In genomic region chr14:62077676-62078261, GRCh38 we compare ENCODE assay signal across 16 cellular contexts.
DNase-seq lines count a peak whose midpoint lies in the region; ATAC-seq and TF ChIP-seq lines count a peak whose summit lies in the region.
"Had no signal": no experiment of that assay in that cellular context is flagged by ENCODE, and none has a peak within 500 bp of the region (broad histone marks: within the 10 kb centered on the region; RNA-seq: fewer than 3 reads in every experiment).

No MANE protein-coding gene starts in this region.

- intact Hi-C loops in naive thymus-derived CD4-positive, alpha-beta T cell (cut with micrococcal nuclease): no loop called here

- peaks cover 0 to 10% (median 0%) of the 10 kb centered on the region in 5 donors for H3K27me3 Mint-ChIP-seq in naive thymus-derived CD4-positive, alpha-beta T cell

- H2AFZ ChIP-seq in DND-41 (ENCODE audit: low read depth, low read length) (no peak overlapping the region), SU-DHL-6 (ENCODE audit: low read depth, low read length, severe bottlenecking) (peak overlapping the region; percentile 40), hepatocyte (no peak overlapping the region)

- CTCF ChIA-PET in naive thymus-derived CD4-positive, alpha-beta T cell (lab: Charles Lee): interaction anchor here (0.6 to 1.4 kb wide), 2 partner anchors 38 to 48 kb away, joined by 3 to 4 read pairs; no protein-coding TSS in a partner anchor

- peak overlapping the region; percentile 44 for H3K27ac ChIP-seq in DND-41 (ENCODE audit: low read length)
- H3K27ac ChIP-seq in SU-DHL-6 (ENCODE audit: low read depth, low read length): peak overlapping the region; percentile 95
- no peak overlapping the region for H3K27ac ChIP-seq in naive thymus-derived CD4-positive, alpha-beta T cell (ENCODE audit: low read depth, low read length)
- no peak overlapping the region for H3K27ac ChIP-seq in effector memory CD4-positive, alpha-beta T cell (ENCODE audit: insufficient read depth, low read length, poor library complexity, severe bottlenecking)
- H3K27ac ChIP-seq in hepatocyte: no peak overlapping the region
- H3K27ac ChIP-seq in upper lobe of left lung: no peak overlapping the region
- H3K27ac ChIP-seq: esophagus muscularis mucosa, left lung, SJCRH30 had no signal

- TF ChIP-seq CTCF in DND-41 (IDR thresholded peaks at IDR 0.05; ENCODE audit: borderline replicate concordance, extremely low read depth, low read length, poor library complexity, severe bottlenecking) (no peak), SU-DHL-6 (IDR thresholded peaks at IDR 0.05; ENCODE audit: insufficient read depth, low read length, poor library complexity, severe bottlenecking) (no peak), hepatocyte (IDR thresholded peaks at IDR 0.05; ENCODE audit: poor library complexity) (no peak), upper lobe of left lung (IDR thresholded peaks at IDR 0.05) (no peak)

- H3K4me3 Mint-ChIP-seq in naive thymus-derived CD4-positive, alpha-beta T cell: peak overlapping the region in 8 of 10 donors; percentile 20 to 72 (median 57)
- H3K4me3 Mint-ChIP-seq: nephron had no signal

- no peak for TF ChIP-seq EP300 in upper lobe of left lung (IDR thresholded peaks at IDR 0.05)

- no peak overlapping the region for H3K4me3 ChIP-seq in DND-41 (ENCODE audit: low read depth in 1 of 2, low read length in 2 of 2)
- H3K4me3 ChIP-seq in SU-DHL-6 (ENCODE audit: insufficient read depth, low read length, poor library complexity, severe bottlenecking): peak overlapping the region; percentile 28
- no peak overlapping the region for H3K4me3 ChIP-seq in naive thymus-derived CD4-positive, alpha-beta T cell (ENCODE audit: low read length)
- H3K4me3 ChIP-seq in effector memory CD4-positive, alpha-beta T cell (ENCODE audit: insufficient read depth, low read depth, low read length, poor library complexity, severe bottlenecking): no peak overlapping the region
- H3K4me3 ChIP-seq in hepatocyte: no peak overlapping the region
- no peak overlapping the region for H3K4me3 ChIP-seq in upper lobe of left lung
- H3K4me3 ChIP-seq: esophagus muscularis mucosa, left lung, SJCRH30 had no signal

- peaks cover 25% of the 10 kb centered on the region for H3F3A ChIP-seq in SU-DHL-6 (ENCODE audit: insufficient read depth)

- no peaks in the 10 kb centered on the region for H3K9me3 Mint-ChIP-seq in naive thymus-derived CD4-positive, alpha-beta T cell
- H3K9me3 Mint-ChIP-seq: nephron had no signal

- H3K9me2 ChIP-seq in SU-DHL-6 (replicated peaks; ENCODE audit: insufficient read depth, low read length) (no peaks in the 10 kb centered on the region), hepatocyte (replicated peaks; ENCODE audit: insufficient read depth) (no peaks in the 10 kb centered on the region)

- H3K4me1 ChIP-seq in DND-41 (ENCODE audit: insufficient read depth, low read length): peaks cover 25% of the 10 kb centered on the region
- H3K4me1 ChIP-seq in naive thymus-derived CD4-positive, alpha-beta T cell (ENCODE audit: control insufficient read depth in 2 of 2, insufficient read depth in 2 of 2, low read length in 2 of 2): peaks cover 19 to 21% of the 10 kb centered on the region in 2 donors
- H3K4me1 ChIP-seq in effector memory CD4-positive, alpha-beta T cell (ENCODE audit: control insufficient read depth, insufficient read depth, low read length, poor library complexity, severe bottlenecking): no peaks in the 10 kb centered on the region
- no peaks in the 10 kb centered on the region for H3K4me1 ChIP-seq in hepatocyte (ENCODE audit: insufficient read depth)
- no peaks in the 10 kb centered on the region for H3K4me1 ChIP-seq in upper lobe of left lung
- H3K4me1 ChIP-seq: esophagus muscularis mucosa, left lung, SJCRH30 had no signal

- WGBS in hepatocyte (ENCODE audit: low lambda C conversion rate, missing lambda C conversion rate): 94% methylated on average over 3 of the region's 4 CpGs
- WGBS in upper lobe of left lung, 2 donors: 53 to 79% methylated on average over 4 of the region's 4 CpGs

- no peaks in the 10 kb centered on the region for H3K79me2 ChIP-seq in DND-41 (ENCODE audit: insufficient read depth, low read length)
- H3K79me2 ChIP-seq in SU-DHL-6 (ENCODE audit: insufficient read depth, low read length): no peaks in the 10 kb centered on the region
- no peaks in the 10 kb centered on the region for H3K79me2 ChIP-seq in hepatocyte

- peaks cover 7 to 57% (median 44%) of the 10 kb centered on the region in 7 donors for H3K4me1 Mint-ChIP-seq in naive thymus-derived CD4-positive, alpha-beta T cell

- H3K36me3 ChIP-seq in DND-41 (ENCODE audit: insufficient read depth, low read length) (no peaks in the 10 kb centered on the region), SU-DHL-6 (ENCODE audit: low read length) (no peaks in the 10 kb centered on the region), hepatocyte (replicated peaks; ENCODE audit: insufficient read depth, low read depth) (no peaks in the 10 kb centered on the region), upper lobe of left lung (no peaks in the 10 kb centered on the region)
- H3K36me3 ChIP-seq in naive thymus-derived CD4-positive, alpha-beta T cell (ENCODE audit: control insufficient read depth in 2 of 3, insufficient read depth in 3 of 3, low read length in 3 of 3): no peaks in the 10 kb centered on the region
- no peaks in the 10 kb centered on the region for H3K36me3 ChIP-seq in effector memory CD4-positive, alpha-beta T cell (ENCODE audit: control insufficient read depth, insufficient read depth, low read length)
- H3K36me3 ChIP-seq: esophagus muscularis mucosa, left lung, SJCRH30 had no signal

- H3K4me2 ChIP-seq in DND-41 (ENCODE audit: insufficient read depth, low read length) (peak overlapping the region; percentile 37), SU-DHL-6 (ENCODE audit: low read depth, low read length, poor library complexity, severe bottlenecking) (peak overlapping the region; percentile 86), hepatocyte (no peak overlapping the region)

- TF ChIP-seq POLR2A in upper lobe of left lung (IDR thresholded peaks at IDR 0.05): no peak

- H4K20me1 ChIP-seq in DND-41 (ENCODE audit: insufficient read depth, low read length): no peaks in the 10 kb centered on the region
- H4K20me1 ChIP-seq in SU-DHL-6 (ENCODE audit: low read depth, low read length): no peaks in the 10 kb centered on the region
- no peaks in the 10 kb centered on the region for H4K20me1 ChIP-seq in hepatocyte (ENCODE audit: insufficient read depth, poor library complexity, severe bottlenecking)

- no peaks in the 10 kb centered on the region for H3K9me3 ChIP-seq in DND-41 (ENCODE audit: insufficient read depth, low read length, severe bottlenecking)
- H3K9me3 ChIP-seq in SU-DHL-6 (ENCODE audit: insufficient read depth, low read length): no peaks in the 10 kb centered on the region
- no peaks in the 10 kb centered on the region for H3K9me3 ChIP-seq in naive thymus-derived CD4-positive, alpha-beta T cell (ENCODE audit: control insufficient read depth in 2 of 3, low read length in 3 of 3)
- no peaks in the 10 kb centered on the region for H3K9me3 ChIP-seq in effector memory CD4-positive, alpha-beta T cell (ENCODE audit: control insufficient read depth, low read length)
- H3K9me3 ChIP-seq in hepatocyte (ENCODE audit: low read depth): no peaks in the 10 kb centered on the region
- H3K9me3 ChIP-seq in upper lobe of left lung: no peaks in the 10 kb centered on the region
- H3K9me3 ChIP-seq: esophagus muscularis mucosa, left lung, SJCRH30 had no signal

- peak; percentile 94 for ATAC-seq in DND-41 (ENCODE audit: insufficient read depth, low read depth)
- ATAC-seq in GM19463 (IDR thresholded peaks at IDR 0.05; ENCODE audit: unreplicated experiment): peak; percentile 18
- ATAC-seq in naive thymus-derived CD4-positive, alpha-beta T cell: peak; percentile 77
- no peak for ATAC-seq in upper lobe of left lung (ENCODE audit: low FRiP score in 2 of 2)
- ATAC-seq: left lung had no signal

- no peaks in the 10 kb centered on the region for H3K36me3 Mint-ChIP-seq in naive thymus-derived CD4-positive, alpha-beta T cell

- H3K27ac Mint-ChIP-seq in naive thymus-derived CD4-positive, alpha-beta T cell: peak overlapping the region in 8 of 9 donors; percentile 12 to 76 (median 65)
- H3K27ac Mint-ChIP-seq: nephron had no signal

- H3K27me3 ChIP-seq in DND-41 (ENCODE audit: insufficient read depth, low read length, poor library complexity) (no peaks in the 10 kb centered on the region), SU-DHL-6 (ENCODE audit: low read length) (no peaks in the 10 kb centered on the region), hepatocyte (no peaks in the 10 kb centered on the region), upper lobe of left lung (no peaks in the 10 kb centered on the region)
- H3K27me3 ChIP-seq in naive thymus-derived CD4-positive, alpha-beta T cell (ENCODE audit: control insufficient read depth in 2 of 2, insufficient read depth in 2 of 2, low read length in 2 of 2): no peaks in the 10 kb centered on the region
- H3K27me3 ChIP-seq in effector memory CD4-positive, alpha-beta T cell (replicated peaks; ENCODE audit: control insufficient read depth, insufficient read depth, low read length, poor library complexity, severe bottlenecking): no peaks in the 10 kb centered on the region
- H3K27me3 ChIP-seq: esophagus muscularis mucosa, left lung, SJCRH30 had no signal

- H3K9ac ChIP-seq in DND-41 (ENCODE audit: low read depth, low read length) (no peak overlapping the region), SU-DHL-6 (ENCODE audit: low read length) (peak overlapping the region; percentile 45)

- POLR2A ChIA-PET in naive thymus-derived CD4-positive, alpha-beta T cell (lab: Charles Lee): no interaction called here

- peak; percentile 79 for DNase-seq in DND-41
- peak in 7 of 9 donors; percentile 30 to 65 (median 46) for DNase-seq in naive thymus-derived CD4-positive, alpha-beta T cell
- DNase-seq in effector memory CD4-positive, alpha-beta T cell: no peak
- DNase-seq in NCI-H146 (lab: John Stamatoyannopoulos, UW): no peak
- no peak for DNase-seq in hepatocyte (ENCODE audit: low spot score)
- DNase-seq in upper lobe of left lung: no peak
- DNase-seq: activated CD8-positive, alpha-beta memory T cell treated with anti-CD3 and anti-CD28 coated beads, Interleukin-2, amount 50 U/mL, for 48 hours; amygdala; left lung; MV-4-11; SJCRH30; stimulated activated CD4-positive, alpha-beta T cell treated with anti-CD3 and anti-CD28 coated beads, Interleukin-4, amount 100 ng/mL, for 1 hour had no signal

Comparison
In these comparisons a context has a peak if more than half of its experiments do, and no peak if none do; other contexts are left out.
1. ATAC-seq: peak in DND-41 (single experiment), GM19463 (single experiment) and naive thymus-derived CD4-positive, alpha-beta T cell (single experiment); none in upper lobe of left lung (0 of 2).
2. DNase-seq: peak in DND-41 (single experiment) and naive thymus-derived CD4-positive, alpha-beta T cell (7 of 9); none in effector memory CD4-positive, alpha-beta T cell (0 of 3), NCI-H146 (single experiment), hepatocyte (single experiment) and upper lobe of left lung (0 of 2).
3. H3K27ac ChIP-seq: peak in DND-41 (single experiment) and SU-DHL-6 (single experiment); none in naive thymus-derived CD4-positive, alpha-beta T cell (single experiment), effector memory CD4-positive, alpha-beta T cell (single experiment), hepatocyte (single experiment) and upper lobe of left lung (0 of 4).